Comparison of ENCODE assay signal across 9 cellular contexts in the genomic region with DNA sequence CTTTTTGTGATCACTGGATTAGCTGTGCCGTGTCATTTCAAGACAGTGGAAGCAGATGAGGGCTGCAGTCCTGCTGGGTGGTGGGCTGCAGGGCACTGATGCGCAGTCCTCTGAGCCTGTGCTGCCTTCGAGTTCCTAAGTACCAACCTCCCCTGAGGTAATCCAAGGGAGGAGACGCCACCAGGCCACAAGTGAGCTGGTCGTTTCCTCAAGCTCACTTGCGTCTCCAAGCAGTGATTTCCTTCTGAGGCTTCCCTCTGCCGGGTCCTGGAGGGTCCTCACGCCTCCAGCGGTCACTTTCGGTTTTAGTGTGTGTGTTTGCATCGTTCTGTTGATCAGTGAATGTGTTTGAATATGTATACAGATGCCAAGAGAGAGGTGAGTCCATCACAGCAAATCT.
A peak's percentile ranks its signal among the peaks of the same experiment; 100 is the strongest.
DNase-seq lines count a peak whose midpoint lies in the region; ATAC-seq and TF ChIP-seq lines count a peak whose summit lies in the region.
"Had no signal": no experiment of that assay in that cellular context is flagged by ENCODE, and none has a peak within 500 bp of the region (broad histone marks: within the 10 kb centered on the region; RNA-seq: fewer than 3 reads in every experiment).

No MANE protein-coding gene starts in this region.

- DNase-seq in left ventricle myocardium inferior: no peak
- no peak for DNase-seq in cardiac septum (ENCODE audit: low spot score)
- DNase-seq in fibroblast of villous mesenchyme (ENCODE audit: low read depth): peak; percentile 56
- no peak for DNase-seq in DMS53 treated with DMSO at 0.1 percent for 48 hours (lab: John Stamatoyannopoulos, UW; ENCODE audit: unreplicated experiment)
- no peak for DNase-seq in stimulated activated naive CD8-positive, alpha-beta T cell treated with anti-CD3 and anti-CD28 coated beads, Interleukin-15, amount 100 ng/mL, for 72 hours
- no peak for DNase-seq in NCI-H1417 (lab: John Stamatoyannopoulos, UW)
- DNase-seq in aorta: no peak
- DNase-seq: activated gamma-delta T cell treated with Interleukin-2 at 50 U/mL for 16 hours had no signal

- peaks cover 21% of the 10 kb centered on the region for H3K27me3 Mint-ChIP-seq in stimulated activated naive CD8-positive, alpha-beta T cell treated with anti-CD3 and anti-CD28 coated beads, Interleukin-15, amount 100 ng/mL, for 72 hours

- ATAC-seq in HG03354 (IDR thresholded peaks at IDR 0.05; ENCODE audit: poor library complexity, severe bottlenecking, unreplicated experiment) (peak; percentile 47), aorta (ENCODE audit: low FRiP score) (no peak)
- no peak for ATAC-seq in stimulated activated naive CD8-positive, alpha-beta T cell treated with anti-CD3 and anti-CD28 coated beads, Interleukin-15, amount 100 ng/mL, for 72 hours

- no peaks in the 10 kb centered on the region for H3K27me3 ChIP-seq in left ventricle myocardium inferior (ENCODE audit: low read depth)
- no peaks in the 10 kb centered on the region for H3K27me3 ChIP-seq in aorta (ENCODE audit: control insufficient read depth in 1 of 2, insufficient read depth in 2 of 2, low read length in 1 of 2)

- peaks cover 6% of the 10 kb centered on the region for H3K4me1 Mint-ChIP-seq in stimulated activated naive CD8-positive, alpha-beta T cell treated with anti-CD3 and anti-CD28 coated beads, Interleukin-15, amount 100 ng/mL, for 72 hours

- H3K36me3 ChIP-seq in left ventricle myocardium inferior (no peaks in the 10 kb centered on the region), aorta (ENCODE audit: control insufficient read depth in 1 of 2, insufficient read depth in 2 of 2, low read length in 1 of 2) (no peaks in the 10 kb centered on the region)

- H3K27ac Mint-ChIP-seq in stimulated activated naive CD8-positive, alpha-beta T cell treated with anti-CD3 and anti-CD28 coated beads, Interleukin-15, amount 100 ng/mL, for 72 hours: no peak overlapping the region

- H3K4me3 Mint-ChIP-seq in stimulated activated naive CD8-positive, alpha-beta T cell treated with anti-CD3 and anti-CD28 coated beads, Interleukin-15, amount 100 ng/mL, for 72 hours: no peak overlapping the region

- WGBS in aorta, 2 donors: 81 to 84% methylated on average over 11 of the region's 11 CpGs

- H3K4me3 ChIP-seq in left ventricle myocardium inferior (peak overlapping the region; percentile 32), fibroblast of villous mesenchyme (ENCODE audit: low read depth, low read length) (peak overlapping the region; percentile 17), aorta (ENCODE audit: low read length in 2 of 2) (no peak overlapping the region)

- H3K9me3 ChIP-seq in left ventricle myocardium inferior (replicated peaks) (peaks cover 7% of the 10 kb centered on the region), aorta (ENCODE audit: control insufficient read depth, low read length) (no peaks in the 10 kb centered on the region)

- TF ChIP-seq CTCF in left ventricle myocardium inferior (IDR thresholded peaks at IDR 0.05; ENCODE audit: borderline replicate concordance) (no peak), fibroblast of villous mesenchyme (IDR thresholded peaks at IDR 0.05; ENCODE audit: insufficient read depth, low read depth, low read length) (peak; percentile 27)

- H3K9me3 Mint-ChIP-seq in stimulated activated naive CD8-positive, alpha-beta T cell treated with anti-CD3 and anti-CD28 coated beads, Interleukin-15, amount 100 ng/mL, for 72 hours: peaks cover 5 to 7% of the 10 kb centered on the region in 2 donors

- H3K4me1 ChIP-seq in left ventricle myocardium inferior (peaks cover 82% of the 10 kb centered on the region), aorta (ENCODE audit: control insufficient read depth in 1 of 2, insufficient read depth in 2 of 2, low read length in 2 of 2) (peaks cover 5 to 11% of the 10 kb centered on the region in 2 donors)

- intact Hi-C loops in left ventricle myocardium inferior (cut with micrococcal nuclease) (no loop called here), cardiac septum (cut with DNase I) (loop anchor here (5.0 kb wide), 1 partner anchor 37 kb away; no protein-coding TSS in a partner anchor), aorta (cut with DNase I) (no loop called here)

- H3K27ac ChIP-seq in left ventricle myocardium inferior (replicated peaks): peak overlapping the region; percentile 68
- H3K27ac ChIP-seq in aorta (ENCODE audit: low read depth in 1 of 2, low read length in 2 of 2): no peak overlapping the region

Comparison
In these comparisons a context has a peak if more than half of its experiments do, and no peak if none do; other contexts are left out.
1. H3K4me3 ChIP-seq: peak in left ventricle myocardium inferior (single experiment) and fibroblast of villous mesenchyme (single experiment); none in aorta (0 of 2).